Comparison of ENCODE assay signal across 10 cellular contexts in the genomic region with DNA sequence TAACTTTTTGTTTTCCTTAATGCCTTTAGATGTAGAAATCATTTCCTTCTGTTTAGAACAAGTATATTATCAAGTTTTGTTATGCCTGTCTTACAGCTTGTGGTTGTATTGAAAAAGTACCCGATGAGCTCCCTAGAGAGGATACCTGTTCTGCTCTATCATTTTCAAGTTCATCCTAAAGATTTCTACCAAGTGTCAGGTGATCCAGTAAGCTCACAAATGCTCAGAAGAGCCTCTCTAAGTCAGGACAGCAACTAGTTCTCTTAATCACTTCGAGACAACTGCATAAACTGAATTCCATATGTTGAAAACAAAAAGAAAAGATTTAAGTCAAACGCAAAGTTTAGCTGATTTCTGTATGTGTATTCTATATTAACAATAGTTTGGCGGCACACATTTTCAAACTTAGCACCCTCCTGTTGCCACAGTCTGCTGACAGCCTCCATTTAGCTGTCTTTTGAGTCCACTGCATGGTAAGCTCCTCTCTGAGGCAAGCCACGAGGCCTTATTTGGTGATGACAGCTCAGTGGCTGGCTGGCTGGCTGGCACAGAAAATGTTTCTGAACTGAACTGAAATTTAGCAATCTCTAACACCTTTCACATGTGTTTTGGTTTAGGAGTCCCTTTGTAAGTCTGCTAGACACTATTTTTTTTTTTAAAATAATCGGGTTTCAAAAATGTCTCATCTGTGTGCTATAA. TPM values are rescaled to one million over a fixed set of nuclear protein-coding genes. Genes with fewer than 3 reads are reported as not detected.
A peak's percentile ranks its signal among the peaks of the same experiment; 100 is the strongest.
DNase-seq lines count a peak whose midpoint lies in the region; ATAC-seq, FAIRE-seq and TF ChIP-seq lines count a peak whose summit lies in the region.
"Had no signal": no experiment of that assay in that cellular context is flagged by ENCODE, and none has a peak within 500 bp of the region (broad histone marks: within the 10 kb centered on the region; RNA-seq: fewer than 3 reads in every experiment).

No MANE protein-coding gene starts in this region.

- ATAC-seq in activated CD4-positive, alpha-beta T cell treated with anti-CD3 and anti-CD28 coated beads for 36 hours: no peak

- POLR2A ChIA-PET in activated CD4-positive, alpha-beta T cell treated with anti-CD3 and anti-CD28 coated beads for 36 hours (lab: Charles Lee): no interaction called here

- peak; percentile 43 for FAIRE-seq in bronchial epithelial cell (lab: Jason Lieb, UNC)

- H3K36me3 ChIP-seq in bronchial epithelial cell (ENCODE audit: control insufficient read depth, insufficient read depth, low read length) (no peaks in the 10 kb centered on the region), tibial artery (no peaks in the 10 kb centered on the region)

- no peak overlapping the region for H3K27ac Mint-ChIP-seq in activated CD4-positive, alpha-beta T cell treated with anti-CD3 and anti-CD28 coated beads for 36 hours

- no peaks in the 10 kb centered on the region for H3K36me3 Mint-ChIP-seq in activated CD4-positive, alpha-beta T cell treated with anti-CD3 and anti-CD28 coated beads for 36 hours (ENCODE audit: low read depth)

- no peaks in the 10 kb centered on the region for H3K27me3 Mint-ChIP-seq in activated CD4-positive, alpha-beta T cell treated with anti-CD3 and anti-CD28 coated beads for 36 hours

- intact Hi-C loops in tibial artery (cut with DNase I; ENCODE audit: low total_unique reads): no loop called here
- intact Hi-C loops in activated CD4-positive, alpha-beta T cell treated with anti-CD3 and anti-CD28 coated beads for 36 hours (cut with DNase I, micrococcal nuclease): no loop called here

- H3K27ac ChIP-seq in tibial artery: peak overlapping the region; percentile 70 to 74
- H3K27ac ChIP-seq: KMS-11 had no signal

- peaks cover 0 to 26% (median 2%) of the 10 kb centered on the region in 4 donors for H3K4me1 ChIP-seq in tibial artery

- DNase-seq in HCEC 1CT (peak; percentile 80), bronchial epithelial cell (ENCODE audit: low read depth) (no peak), islet precursor cell (peak; percentile 63), tibial artery (peak; percentile 76 to 91), amygdala (lab: John Stamatoyannopoulos, UW) (no peak), T-helper 9 cell (no peak)
- DNase-seq in activated CD4-positive, CD25-positive, alpha-beta regulatory T cell treated with anti-CD3 and anti-CD28 coated beads, Interleukin-2, amount 50 U/mL, for 72 hours: no peak
- DNase-seq in activated CD4-positive, alpha-beta T cell treated with anti-CD3 and anti-CD28 coated beads for 36 hours: no peak
- DNase-seq: stimulated activated CD4-positive, alpha-beta T cell treated with anti-CD3 and anti-CD28 coated beads, Interleukin-4, amount 100 ng/mL, for 24 hours had no signal

- peaks cover 3% of the 10 kb centered on the region for H3K9me3 Mint-ChIP-seq in activated CD4-positive, alpha-beta T cell treated with anti-CD3 and anti-CD28 coated beads for 36 hours (ENCODE audit: low read depth)

- no peaks in the 10 kb centered on the region for H3K4me1 Mint-ChIP-seq in activated CD4-positive, alpha-beta T cell treated with anti-CD3 and anti-CD28 coated beads for 36 hours

- H3K27me3 ChIP-seq in bronchial epithelial cell (ENCODE audit: control insufficient read depth, insufficient read depth, low read length) (no peaks in the 10 kb centered on the region), tibial artery (no peaks in the 10 kb centered on the region)

- CTCF ChIA-PET in activated CD4-positive, alpha-beta T cell treated with anti-CD3 and anti-CD28 coated beads for 36 hours (lab: Charles Lee): no interaction called here

- H3K4me3 ChIP-seq in bronchial epithelial cell (ENCODE audit: low read depth, low read length) (no peak overlapping the region), tibial artery (no peak overlapping the region)

- no peaks in the 10 kb centered on the region for H3K9me3 ChIP-seq in tibial artery

- no peak for TF ChIP-seq CTCF in bronchial epithelial cell (IDR thresholded peaks at IDR 0.05; ENCODE audit: insufficient read depth, low read length, severe bottlenecking)
- no peak for TF ChIP-seq CTCF in tibial artery (IDR thresholded peaks at IDR 0.05)

- no peak overlapping the region for H3K4me3 Mint-ChIP-seq in activated CD4-positive, alpha-beta T cell treated with anti-CD3 and anti-CD28 coated beads for 36 hours

RNA-seq across cellular contexts. Expression of a gene that starts 59.4 kb away (rescaled TPM):
- total RNA-seq in bronchial epithelial cell: 147 and 178 TPM in 2 replicates
- total RNA-seq in activated CD4-positive, alpha-beta T cell treated with anti-CD3 and anti-CD28 coated beads for 36 hours: not detected

Comparison
In these comparisons a context has a peak if more than half of its experiments do, and no peak if none do; other contexts are left out.
1. DNase-seq: peak in HCEC 1CT (single experiment), islet precursor cell (single experiment) and tibial artery (2 of 2); none in bronchial epithelial cell (single experiment), activated CD4-positive, CD25-positive, alpha-beta regulatory T cell treated with anti-CD3 and anti-CD28 coated beads, Interleukin-2, amount 50 U/mL, for 72 hours (single experiment), amygdala (0 of 56), T-helper 9 cell (single experiment) and activated CD4-positive, alpha-beta T cell treated with anti-CD3 and anti-CD28 coated beads for 36 hours (single experiment).
2. RNA of a gene that starts 59.4 kb away (total RNA-seq): 147 to 178 TPM in bronchial epithelial cell; not detected in activated CD4-positive, alpha-beta T cell treated with anti-CD3 and anti-CD28 coated beads for 36 hours; every median in the first group is over 100 times any median in the second.